8 cellular contexts compared by ENCODE assay signal in genomic region chr19:42396248-42396541, GRCh38. TPM values are rescaled to one million over a fixed set of nuclear protein-coding genes. Genes with fewer than 3 reads are reported as not detected.
DNase-seq lines count a peak whose midpoint lies in the region; ATAC-seq, FAIRE-seq and TF ChIP-seq lines count a peak whose summit lies in the region.

No MANE protein-coding gene starts in this region.

- H3K36me3 ChIP-seq in HAP-1 (replicated peaks) (no peaks in the 10 kb centered on the region), fibroblast of lung (ENCODE audit: control insufficient read depth, insufficient read depth, low read length) (no peaks in the 10 kb centered on the region), trophoblast cell (ENCODE audit: control insufficient read depth in 1 of 2, insufficient read depth in 2 of 2, low read length in 2 of 2) (no peaks in the 10 kb centered on the region)

- H3K79me1 ChIP-seq in trophoblast cell (ENCODE audit: low read length) = peaks cover 9% of the 10 kb centered on the region

- H3K4me2 ChIP-seq in fibroblast of lung (ENCODE audit: extremely low read depth, insufficient read depth, low read length) (peak overlapping the region; percentile 82), trophoblast cell (ENCODE audit: low read length) (peak overlapping the region; percentile 70)

- TF ChIP-seq CTCF in AG09309 (IDR thresholded peaks at IDR 0.05; ENCODE audit: control insufficient read depth, insufficient read depth, low read depth, low read length, missing control alignments) (no peak), fibroblast of lung (conservative IDR thresholded peaks at IDR 0.05 in 1 of 2, IDR thresholded peaks at IDR 0.05 in 1 of 2; ENCODE audit: low read depth in 1 of 2, low read length in 2 of 2) (no peak)

- no peak overlapping the region for H4K12ac ChIP-seq in trophoblast cell (ENCODE audit: low read depth, low read length)

- no peak overlapping the region for H2BK5ac ChIP-seq in trophoblast cell (ENCODE audit: low read depth, low read length, poor library complexity)

- no CpG with 5 or more reads among the region's 3 CpGs for WGBS in trophoblast cell (ENCODE audit: extremely low coverage, insufficient coverage, insufficient read length)

- DNase-seq in AG09309 (ENCODE audit: low read depth) (no peak), HAP-1 (ENCODE audit: low spot score in 2 of 2) (peak; percentile 43 to 65), SKM-1 (lab: John Stamatoyannopoulos, UW; ENCODE audit: unreplicated experiment) (peak; percentile 31), fibroblast of lung (ENCODE audit: low read depth in 2 of 2) (no peak), trophoblast cell (no peak), H54 (ENCODE audit: insufficient read length, low spot score) (no peak)
- DNase-seq in central memory CD4-positive, alpha-beta T cell = no peak

- H4K8ac ChIP-seq in trophoblast cell (ENCODE audit: low read depth, low read length) = peak overlapping the region; percentile 95

- FAIRE-seq in H54 (lab: Jason Lieb, UNC) = no peak

- peaks cover 7% of the 10 kb centered on the region for H3K4me1 ChIP-seq in HAP-1
- H3K4me1 ChIP-seq in fibroblast of lung (ENCODE audit: control insufficient read depth, extremely low read depth, insufficient read depth, low read length) = peaks cover 6% of the 10 kb centered on the region
- peaks cover 13 to 14% of the 10 kb centered on the region in 2 experiments for H3K4me1 ChIP-seq in trophoblast cell (ENCODE audit: control insufficient read depth in 1 of 2, insufficient read depth in 2 of 2, low read length in 2 of 2)

- no peak overlapping the region for H3K4ac ChIP-seq in trophoblast cell (ENCODE audit: low read depth, low read length)

- H4K91ac ChIP-seq in trophoblast cell (ENCODE audit: low read depth, low read length) = peak overlapping the region; percentile 90

- no peak for TF ChIP-seq POLR2A in H54 (IDR thresholded peaks at IDR 0.05; ENCODE audit: low read depth, low read length)

- no peak overlapping the region for H2BK12ac ChIP-seq in trophoblast cell (ENCODE audit: low read length)

- H3K27me3 ChIP-seq in HAP-1 (ENCODE audit: low read depth) (peaks cover 4% of the 10 kb centered on the region), fibroblast of lung (ENCODE audit: control insufficient read depth, insufficient read depth, low read length) (peaks cover 3% of the 10 kb centered on the region), trophoblast cell (ENCODE audit: insufficient read depth, low read length) (peaks cover 2% of the 10 kb centered on the region)

- H3K4me3 ChIP-seq in AG09309 (ENCODE audit: control insufficient read depth, low read depth, low read length) (peak overlapping the region; percentile 60), HAP-1 (peak overlapping the region; percentile 62), fibroblast of lung (replicated peaks in 1 of 4; ENCODE audit: control extremely low read depth in 1 of 4, insufficient read depth in 1 of 4, low read depth in 3 of 4, low read length in 4 of 4) (peak overlapping the region in 2 of 4 experiments; percentile 64 to 70), trophoblast cell (ENCODE audit: low read depth, low read length) (no peak overlapping the region)

- no peak overlapping the region for H3K14ac ChIP-seq in trophoblast cell (ENCODE audit: low read length)

- H3K18ac ChIP-seq in trophoblast cell (ENCODE audit: low read length) = no peak overlapping the region

- H3K23ac ChIP-seq in trophoblast cell (ENCODE audit: low read length) = no peak overlapping the region

- in situ Hi-C loops in HAP-1 (cut with MboI; ENCODE audit: low sequenced_read_pairs) = no loop called here

- H3K9ac ChIP-seq in fibroblast of lung (ENCODE audit: insufficient read depth, low read length) (no peak overlapping the region), trophoblast cell (ENCODE audit: low read length) (no peak overlapping the region)

- no peak for ATAC-seq in GM21447 (IDR thresholded peaks at IDR 0.05; ENCODE audit: unreplicated experiment)

- no peaks in the 10 kb centered on the region for H4K20me1 ChIP-seq in fibroblast of lung (ENCODE audit: control insufficient read depth, extremely low read depth, insufficient read depth, low read length)

- no peak overlapping the region for H2BK120ac ChIP-seq in trophoblast cell (ENCODE audit: insufficient read depth, low read length, poor library complexity)

- no peak overlapping the region for H3K27ac ChIP-seq in fibroblast of lung (ENCODE audit: insufficient read depth, low read length)
- no peak overlapping the region for H3K27ac ChIP-seq in trophoblast cell (ENCODE audit: low read depth, low read length)

- H2AFZ ChIP-seq in fibroblast of lung (ENCODE audit: low read length) (peak overlapping the region; percentile 88), trophoblast cell (ENCODE audit: insufficient read depth, low read length, poor library complexity) (peak overlapping the region; percentile 71)

- no peak overlapping the region for H2AK5ac ChIP-seq in trophoblast cell (ENCODE audit: low read length)

- H3K9me3 ChIP-seq in HAP-1 (no peaks in the 10 kb centered on the region; the same call in 1 of the 2 replicates), fibroblast of lung (ENCODE audit: control insufficient read depth, insufficient read depth, low read depth, low read length) (no peaks in the 10 kb centered on the region), trophoblast cell (ENCODE audit: insufficient read depth, low read depth, low read length) (peaks cover 1% of the 10 kb centered on the region)

- H3K79me2 ChIP-seq in fibroblast of lung (ENCODE audit: control insufficient read depth, insufficient read depth, low read length) = peaks cover 2% of the 10 kb centered on the region
- H3K79me2 ChIP-seq in trophoblast cell (ENCODE audit: control insufficient read depth, insufficient read depth, low read length, poor library complexity) = peaks cover 2% of the 10 kb centered on the region

RNA-seq across cellular contexts. Expression of gene CNFN, which starts 6.1 kb away (rescaled TPM):
- not detected in 2 replicates for total RNA-seq in fibroblast of lung
- not detected in 2 replicates for polyA plus RNA-seq in fibroblast of lung
- polyA plus RNA-seq in fibroblast of lung (2012) = 0.31 and 0.36 TPM in 2 replicates
- not detected in 2 replicates for polyA minus RNA-seq in fibroblast of lung (ENCODE audit: low replicate concordance)
- 9.3 and 9.6 TPM in 2 replicates for polyA plus RNA-seq in trophoblast cell (2013)

RNA-seq across cellular contexts. Expression of gene LIPE, which starts 31.0 kb away (rescaled TPM):
- total RNA-seq in fibroblast of lung = 0.51 and 1.7 TPM in 2 replicates
- 1.1 and 2.7 TPM in 2 replicates for polyA plus RNA-seq in fibroblast of lung
- 1.8 and 6.1 TPM in 2 replicates for polyA plus RNA-seq in fibroblast of lung (2012)
- 3.8 and 9.6 TPM in 2 replicates for polyA minus RNA-seq in fibroblast of lung (ENCODE audit: low replicate concordance)
- polyA plus RNA-seq in trophoblast cell (2013) = 0.92 and 1.0 TPM in 2 replicates

RNA-seq across cellular contexts. Expression of gene CXCL17, which starts 46.6 kb away (rescaled TPM):
- total RNA-seq in fibroblast of lung = not detected in 2 replicates
- not detected in 2 replicates for polyA plus RNA-seq in fibroblast of lung
- not detected in 2 replicates for polyA plus RNA-seq in fibroblast of lung (2012)
- polyA minus RNA-seq in fibroblast of lung (ENCODE audit: low replicate concordance) = not detected in 2 replicates
- 1.4 and 1.9 TPM in 2 replicates for polyA plus RNA-seq in trophoblast cell (2013)

Comparison
In these comparisons a context has a peak if more than half of its experiments do, and no peak if none do; other contexts are left out.
1. DNase-seq: peak in HAP-1 (2 of 2) and SKM-1 (single experiment); none in AG09309 (single experiment), fibroblast of lung (0 of 2), trophoblast cell (0 of 2), H54 (single experiment) and central memory CD4-positive, alpha-beta T cell (single experiment).